Comparison of ENCODE assay signal across 8 cellular contexts in the genomic region with DNA sequence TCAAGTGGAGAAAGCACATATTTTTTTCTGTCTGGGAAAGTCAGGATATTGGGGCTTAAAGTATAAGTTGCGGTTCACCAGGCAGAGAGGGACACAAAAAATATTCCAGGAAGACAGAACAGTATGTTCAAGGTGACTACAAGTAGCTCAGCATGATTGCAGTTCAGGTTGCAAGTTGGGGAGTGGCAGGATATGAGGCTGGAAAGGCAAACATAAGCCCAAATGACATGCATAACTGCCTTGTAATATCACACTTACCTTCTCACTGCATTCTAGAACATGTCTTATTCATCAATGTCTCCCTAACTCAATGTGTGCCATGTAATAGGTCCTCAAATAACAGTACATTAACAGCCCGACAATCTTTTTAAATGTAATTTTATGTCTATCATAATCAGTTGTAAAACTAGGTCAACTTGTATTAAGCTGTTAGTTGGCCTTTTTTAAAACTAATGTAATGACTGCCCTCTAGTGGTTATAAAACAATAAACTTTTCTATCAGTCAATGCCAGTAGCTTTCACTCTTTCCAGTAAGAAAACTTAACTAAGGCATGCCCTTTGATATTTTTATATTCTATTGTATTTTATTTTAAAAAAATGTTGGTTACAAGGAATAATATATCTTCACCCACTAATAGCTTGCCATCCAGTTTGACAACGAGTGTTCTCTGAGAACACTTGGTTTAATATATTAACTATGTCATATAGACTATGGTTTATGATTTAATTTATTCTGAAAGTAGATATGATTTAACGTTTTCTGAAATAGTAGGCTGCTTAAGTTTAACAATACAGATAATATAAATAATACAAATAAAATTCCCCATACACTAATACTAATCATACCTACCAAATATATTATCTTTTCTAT. TPM values are rescaled to one million over a fixed set of nuclear protein-coding genes. Genes with fewer than 3 reads are reported as not detected.
DNase-seq lines count a peak whose midpoint lies in the region; ATAC-seq lines count a peak whose summit lies in the region.

No MANE protein-coding gene starts in this region.

- intact Hi-C loops in posterior cingulate gyrus (cut with DNase I): loop anchor here (2.0 to 5.0 kb wide), 2 partner anchors 96 to 147 kb away; no protein-coding TSS in a partner anchor

- ATAC-seq in GM19372 (IDR thresholded peaks at IDR 0.05; ENCODE audit: low read depth, unreplicated experiment) (peak; percentile 79), HG03565 (IDR thresholded peaks at IDR 0.05; ENCODE audit: unreplicated experiment) (peak; percentile 86)

- DNase-seq in COLO829 (ENCODE audit: low spot score) (peak; percentile 31), NCI-H82 (lab: John Stamatoyannopoulos, UW) (peak; percentile 59), cerebellum (ENCODE audit: low spot score) (peak; percentile 36), lung microvascular endothelial cell (ENCODE audit: low read depth in 2 of 2) (peak; percentile 57 to 65), posterior cingulate gyrus (no peak)
- no peak for DNase-seq in activated CD4-positive, alpha-beta T cell treated with anti-CD3 and anti-CD28 coated beads, Interleukin-2, amount 50 U/mL, for 1 hour

RNA-seq across cellular contexts. Expression of a gene that starts 39.4 kb away (rescaled TPM):
- total RNA-seq in cerebellum: 5.2 TPM
- total RNA-seq in lung microvascular endothelial cell: not detected in 2 replicates

Comparison
In these comparisons a context has a peak if more than half of its experiments do, and no peak if none do; other contexts are left out.
1. DNase-seq: peak in COLO829 (single experiment), NCI-H82 (single experiment), cerebellum (single experiment) and lung microvascular endothelial cell (2 of 2); none in posterior cingulate gyrus (0 of 10) and activated CD4-positive, alpha-beta T cell treated with anti-CD3 and anti-CD28 coated beads, Interleukin-2, amount 50 U/mL, for 1 hour (single experiment).